In genomic region chr1:119285482-119285881, GRCh38 we compare ENCODE assay signal across 15 cellular contexts.
A peak's percentile ranks its signal among the peaks of the same experiment; 100 is the strongest.
DNase-seq lines count a peak whose midpoint lies in the region; ATAC-seq lines count a peak whose summit lies in the region.
"Had no signal": no experiment of that assay in that cellular context is flagged by ENCODE, and none has a peak within 500 bp of the region (broad histone marks: within the 10 kb centered on the region; RNA-seq: fewer than 3 reads in every experiment).

No MANE protein-coding gene starts in this region.

- H3K27me3 ChIP-seq in Karpas-422 (ENCODE audit: low read length) (no peaks in the 10 kb centered on the region), mesenchymal stem cell (ENCODE audit: control insufficient read depth in 1 of 2, insufficient read depth in 1 of 2, low read length in 2 of 2) (no peaks in the 10 kb centered on the region), neuronal stem cell (ENCODE audit: control insufficient read depth in 3 of 3, insufficient read depth in 3 of 3, low read depth in 1 of 3, low read length in 3 of 3) (no peaks in the 10 kb centered on the region)
- H3K27me3 ChIP-seq: upper lobe of left lung had no signal

- H3K4me3 Mint-ChIP-seq in activated naive CD8-positive, alpha-beta T cell treated with anti-CD3 and anti-CD28 coated beads, Interleukin-2, amount 50 U/mL, for 24 hours: no peak overlapping the region
- H3K4me3 Mint-ChIP-seq: activated CD4-positive, alpha-beta T cell treated with anti-CD3 and anti-CD28 coated beads, Interleukin-2, amount 10 ng/mL, durations not matched to agents 7 days and 5 days; activated naive CD4-positive, alpha-beta T cell treated with anti-CD3 and anti-CD28 coated beads, Interleukin-2, amount 50 U/mL, for 24 hours had no signal

- WGBS in mesenchymal stem cell: 61% methylated on average over 2 of the region's 2 CpGs
- no CpG with 5 or more reads among the region's 2 CpGs for WGBS in neuronal stem cell (ENCODE audit: extremely low coverage in 2 of 2, insufficient read length in 2 of 2, insufficient replicate concordance in 1 of 2), 2 donors

- H3K14ac ChIP-seq in mesenchymal stem cell (ENCODE audit: low read length in 2 of 2): no peak overlapping the region
- no peak overlapping the region for H3K14ac ChIP-seq in neuronal stem cell (ENCODE audit: low read length)

- H3K79me2 ChIP-seq in Karpas-422 (ENCODE audit: low read length): no peaks in the 10 kb centered on the region

- H3K9me2 ChIP-seq in Karpas-422 (replicated peaks; ENCODE audit: insufficient read depth, low read length): no peaks in the 10 kb centered on the region

- H3K4me2 ChIP-seq in Karpas-422 (ENCODE audit: low read depth, low read length, poor library complexity, severe bottlenecking) (no peak overlapping the region), mesenchymal stem cell (ENCODE audit: low read length, poor library complexity, severe bottlenecking) (no peak overlapping the region), neuronal stem cell (ENCODE audit: insufficient read depth, low read length, poor library complexity, severe bottlenecking) (no peak overlapping the region)
- H3K4me2 ChIP-seq: KMS-11 had no signal

- H2AFZ ChIP-seq in Karpas-422 (ENCODE audit: low read length) (no peak overlapping the region), mesenchymal stem cell (ENCODE audit: low read depth, low read length) (no peak overlapping the region), neuronal stem cell (ENCODE audit: low read length) (no peak overlapping the region)

- H3K4me3 ChIP-seq in Karpas-422 (ENCODE audit: low read length) (no peak overlapping the region), mesenchymal stem cell (ENCODE audit: insufficient read depth in 1 of 2, low read depth in 1 of 2, low read length in 2 of 2) (no peak overlapping the region), neuronal stem cell (ENCODE audit: low read length in 2 of 2) (no peak overlapping the region)
- H3K4me3 ChIP-seq: left ventricle myocardium inferior, upper lobe of left lung had no signal

- no peak overlapping the region for H4K8ac ChIP-seq in mesenchymal stem cell (ENCODE audit: low read length)
- H4K8ac ChIP-seq in neuronal stem cell (ENCODE audit: low read depth, low read length): no peak overlapping the region

- H2BK120ac ChIP-seq in mesenchymal stem cell (ENCODE audit: low read depth, low read length): no peak overlapping the region
- no peak overlapping the region for H2BK120ac ChIP-seq in neuronal stem cell (ENCODE audit: low read depth, low read length)

- H3K27ac Mint-ChIP-seq in activated naive CD8-positive, alpha-beta T cell treated with anti-CD3 and anti-CD28 coated beads, Interleukin-2, amount 50 U/mL, for 24 hours: no peak overlapping the region
- H3K27ac Mint-ChIP-seq: activated CD4-positive, alpha-beta T cell treated with anti-CD3 and anti-CD28 coated beads, Interleukin-2, amount 10 ng/mL, durations not matched to agents 7 days and 5 days; activated naive CD4-positive, alpha-beta T cell treated with anti-CD3 and anti-CD28 coated beads, Interleukin-2, amount 50 U/mL, for 24 hours; progenitor cell of endocrine pancreas had no signal

- no peak overlapping the region for H2AK5ac ChIP-seq in mesenchymal stem cell (ENCODE audit: low read length, severe bottlenecking)
- H2AK5ac ChIP-seq in neuronal stem cell (ENCODE audit: low read depth, low read length): no peak overlapping the region

- H3K18ac ChIP-seq in mesenchymal stem cell (ENCODE audit: low read depth in 1 of 2, low read length in 2 of 2) (no peak overlapping the region), neuronal stem cell (ENCODE audit: low read length) (no peak overlapping the region)

- H3K4me1 Mint-ChIP-seq in activated naive CD8-positive, alpha-beta T cell treated with anti-CD3 and anti-CD28 coated beads, Interleukin-2, amount 50 U/mL, for 24 hours: no peaks in the 10 kb centered on the region
- H3K4me1 Mint-ChIP-seq: activated CD4-positive, alpha-beta T cell treated with anti-CD3 and anti-CD28 coated beads, Interleukin-2, amount 10 ng/mL, durations not matched to agents 7 days and 5 days; activated naive CD4-positive, alpha-beta T cell treated with anti-CD3 and anti-CD28 coated beads, Interleukin-2, amount 50 U/mL, for 24 hours had no signal

- H3K27me3 Mint-ChIP-seq in activated naive CD8-positive, alpha-beta T cell treated with anti-CD3 and anti-CD28 coated beads, Interleukin-2, amount 50 U/mL, for 24 hours: peaks cover 15% of the 10 kb centered on the region

- H2BK5ac ChIP-seq in mesenchymal stem cell (ENCODE audit: low read depth, low read length, poor library complexity, severe bottlenecking) (no peak overlapping the region), neuronal stem cell (ENCODE audit: low read length) (no peak overlapping the region)

- ATAC-seq in GM21515 (IDR thresholded peaks at IDR 0.05; ENCODE audit: unreplicated experiment): no peak
- ATAC-seq in activated naive CD8-positive, alpha-beta T cell treated with anti-CD3 and anti-CD28 coated beads, Interleukin-2, amount 50 U/mL, for 24 hours: no peak

- no peaks in the 10 kb centered on the region for H3K36me3 ChIP-seq in Karpas-422 (ENCODE audit: insufficient read depth, low read length)
- H3K36me3 ChIP-seq in mesenchymal stem cell (ENCODE audit: control insufficient read depth in 1 of 2, insufficient read depth in 2 of 2, low read depth in 1 of 2, low read length in 2 of 2): no peaks in the 10 kb centered on the region
- no peaks in the 10 kb centered on the region for H3K36me3 ChIP-seq in neuronal stem cell (replicated peaks in 1 of 2; ENCODE audit: control insufficient read depth in 2 of 2, insufficient read depth in 2 of 2, low read length in 2 of 2)
- H3K36me3 ChIP-seq: left ventricle myocardium inferior, upper lobe of left lung had no signal

- H3K9me3 ChIP-seq in Karpas-422 (ENCODE audit: low read length): no peaks in the 10 kb centered on the region
- no peaks in the 10 kb centered on the region for H3K9me3 ChIP-seq in mesenchymal stem cell (ENCODE audit: control insufficient read depth, low read length)
- no peaks in the 10 kb centered on the region for H3K9me3 ChIP-seq in neuronal stem cell (replicated peaks in 1 of 2; ENCODE audit: control insufficient read depth in 2 of 2, insufficient read depth in 1 of 2, low read depth in 1 of 2, low read length in 2 of 2)
- H3K9me3 ChIP-seq: left ventricle myocardium inferior, upper lobe of left lung had no signal

- H4K91ac ChIP-seq in mesenchymal stem cell (ENCODE audit: low read length): no peak overlapping the region
- no peak overlapping the region for H4K91ac ChIP-seq in neuronal stem cell (ENCODE audit: low read depth, low read length, poor library complexity)

- H2BK15ac ChIP-seq in mesenchymal stem cell (ENCODE audit: low read depth, poor library complexity, severe bottlenecking) (no peak overlapping the region), neuronal stem cell (ENCODE audit: low read length) (no peak overlapping the region)

- no peak overlapping the region for H3K4ac ChIP-seq in mesenchymal stem cell (ENCODE audit: low read depth in 1 of 2, low read length in 2 of 2)
- no peak overlapping the region for H3K4ac ChIP-seq in neuronal stem cell (ENCODE audit: low read length)

- DNase-seq in AG08396 (ENCODE audit: low spot score): peak; percentile 46
- peak; percentile 28 for DNase-seq in Karpas-422
- peak; percentile 56 for DNase-seq in brain pericyte (ENCODE audit: low read depth, low spot score)
- DNase-seq in mesenchymal stem cell: peak; percentile 71
- no peak for DNase-seq in hippocampal formation (lab: John Stamatoyannopoulos, UW)
- DNase-seq in activated naive CD8-positive, alpha-beta T cell treated with anti-CD3 and anti-CD28 coated beads, Interleukin-2, amount 50 U/mL, for 24 hours: no peak
- no peak for DNase-seq in neuronal stem cell (ENCODE audit: low spot score)
- DNase-seq: activated CD4-positive, alpha-beta T cell treated with anti-CD3 and anti-CD28 coated beads, Interleukin-2, amount 10 ng/mL, durations not matched to agents 7 days and 5 days; COR-L47; left ventricle myocardium inferior; upper lobe of left lung had no signal

- H3K27ac ChIP-seq in Karpas-422 (ENCODE audit: low read length) (no peak overlapping the region), mesenchymal stem cell (ENCODE audit: low read length, poor library complexity, severe bottlenecking) (no peak overlapping the region), neuronal stem cell (replicated peaks; ENCODE audit: low read length) (no peak overlapping the region)
- H3K27ac ChIP-seq: KMS-11, left ventricle myocardium inferior, upper lobe of left lung had no signal

- H2BK12ac ChIP-seq in mesenchymal stem cell (ENCODE audit: low read length in 2 of 2) (no peak overlapping the region), neuronal stem cell (ENCODE audit: low read length) (no peak overlapping the region)

- H3K9ac ChIP-seq in Karpas-422 (ENCODE audit: low read length) (no peak overlapping the region), mesenchymal stem cell (ENCODE audit: low read length) (peak overlapping the region; percentile 61), neuronal stem cell (ENCODE audit: low read depth, low read length, poor library complexity) (no peak overlapping the region)
- H3K9ac ChIP-seq: KMS-11 had no signal

- H3K4me1 ChIP-seq in Karpas-422 (ENCODE audit: low read length) (no peaks in the 10 kb centered on the region), mesenchymal stem cell (ENCODE audit: control insufficient read depth, insufficient read depth, low read depth, low read length) (no peaks in the 10 kb centered on the region), neuronal stem cell (ENCODE audit: control insufficient read depth in 2 of 2, insufficient read depth in 1 of 2, low read depth in 1 of 2, low read length in 2 of 2) (no peaks in the 10 kb centered on the region)
- H3K4me1 ChIP-seq: left ventricle myocardium inferior, upper lobe of left lung had no signal

- no peaks in the 10 kb centered on the region for H3K36me3 Mint-ChIP-seq in activated naive CD8-positive, alpha-beta T cell treated with anti-CD3 and anti-CD28 coated beads, Interleukin-2, amount 50 U/mL, for 24 hours (ENCODE audit: low read depth)
- H3K36me3 Mint-ChIP-seq: activated naive CD4-positive, alpha-beta T cell treated with anti-CD3 and anti-CD28 coated beads, Interleukin-2, amount 50 U/mL, for 24 hours had no signal

- no peaks in the 10 kb centered on the region for H3K9me3 Mint-ChIP-seq in activated naive CD8-positive, alpha-beta T cell treated with anti-CD3 and anti-CD28 coated beads, Interleukin-2, amount 50 U/mL, for 24 hours
- H3K9me3 Mint-ChIP-seq: activated CD4-positive, alpha-beta T cell treated with anti-CD3 and anti-CD28 coated beads, Interleukin-2, amount 10 ng/mL, durations not matched to agents 7 days and 5 days; activated naive CD4-positive, alpha-beta T cell treated with anti-CD3 and anti-CD28 coated beads, Interleukin-2, amount 50 U/mL, for 24 hours had no signal

- H3K23ac ChIP-seq in mesenchymal stem cell (ENCODE audit: low read length in 2 of 2) (no peak overlapping the region), neuronal stem cell (ENCODE audit: low read depth, low read length, poor library complexity) (no peak overlapping the region)

- H4K20me1 ChIP-seq in Karpas-422 (ENCODE audit: insufficient read depth, low read depth, low read length): no peaks in the 10 kb centered on the region

- H3K79me1 ChIP-seq in mesenchymal stem cell (replicated peaks; ENCODE audit: low read length, poor library complexity, severe bottlenecking) (no peaks in the 10 kb centered on the region), neuronal stem cell (ENCODE audit: low read depth, low read length) (no peaks in the 10 kb centered on the region)

Comparison
In these comparisons a context has a peak if more than half of its experiments do, and no peak if none do; other contexts are left out.
1. DNase-seq: peak in AG08396 (single experiment), Karpas-422 (single experiment), brain pericyte (single experiment) and mesenchymal stem cell (single experiment); none in hippocampal formation (0 of 2), activated naive CD8-positive, alpha-beta T cell treated with anti-CD3 and anti-CD28 coated beads, Interleukin-2, amount 50 U/mL, for 24 hours (single experiment) and neuronal stem cell (single experiment).